ENCODE assay signal across 30 cellular contexts in genomic region chr18:50094221-50094773, GRCh38.
"Had no signal": no experiment of that assay in that cellular context is flagged by ENCODE, and none has a peak within 500 bp of the region (broad histone marks: within the 10 kb centered on the region; RNA-seq: fewer than 3 reads in every experiment).

No MANE protein-coding gene starts in this region.

- H3K4me3 Mint-ChIP-seq: activated CD4-positive, alpha-beta memory T cell treated with anti-CD3 and anti-CD28 coated beads, Interleukin-2, amount 10 ng/mL, durations not matched to agents 7 days and 5 days; activated CD4-positive, alpha-beta T cell treated with anti-CD3 and anti-CD28 coated beads, Interleukin-2, amount 10 ng/mL, durations not matched to agents 7 days and 5 days; activated naive CD4-positive, alpha-beta T cell treated with anti-CD3 and anti-CD28 coated beads, Interleukin-2, amount 10 ng/mL, durations not matched to agents 7 days and 5 days; activated naive CD8-positive, alpha-beta T cell treated with anti-CD3 and anti-CD28 coated beads, Interleukin-2, amount 10 ng/mL, durations not matched to agents 7 days and 5 days; activated T-cell treated with anti-CD3 and anti-CD28 coated beads, Interleukin-2, amount 50 U/mL, for 24 hours; activated T-cell treated with anti-CD3 and anti-CD28 coated beads, Interleukin-2, amount 50 U/mL, for 72 hours; central memory CD8-positive, alpha-beta T cell; dendritic cell treated with granulocyte-macrophage colony-stimulating factor and Interleukin-4, amounts not matched to agents 40 ng/mL and 50 ng/mL, for 4 days; endodermal cell; WTC11 had no signal

- H3K4me3 ChIP-seq: coronary artery, dorsolateral prefrontal cortex, esophagus muscularis mucosa, gastrocnemius medialis, heart left ventricle had no signal

- H3K27ac Mint-ChIP-seq: activated CD4-positive, alpha-beta memory T cell treated with anti-CD3 and anti-CD28 coated beads, Interleukin-2, amount 10 ng/mL, durations not matched to agents 7 days and 5 days; activated CD4-positive, alpha-beta T cell treated with anti-CD3 and anti-CD28 coated beads, Interleukin-2, amount 10 ng/mL, durations not matched to agents 7 days and 5 days; activated naive CD4-positive, alpha-beta T cell treated with anti-CD3 and anti-CD28 coated beads, Interleukin-2, amount 10 ng/mL, durations not matched to agents 7 days and 5 days; activated naive CD4-positive, alpha-beta T cell treated with anti-CD3 and anti-CD28 coated beads, Interleukin-2, amount 50 U/mL, for 72 hours; activated naive CD8-positive, alpha-beta T cell treated with anti-CD3 and anti-CD28 coated beads, Interleukin-2, amount 10 ng/mL, durations not matched to agents 7 days and 5 days; activated T-cell treated with anti-CD3 and anti-CD28 coated beads, Interleukin-2, amount 50 U/mL, for 24 hours; activated T-cell treated with anti-CD3 and anti-CD28 coated beads, Interleukin-2, amount 50 U/mL, for 72 hours; dendritic cell treated with granulocyte-macrophage colony-stimulating factor and Interleukin-4, amounts not matched to agents 40 ng/mL and 50 ng/mL, for 4 days; endodermal cell; WTC11 had no signal

- DNase-seq: activated CD4-positive, alpha-beta memory T cell treated with anti-CD3 and anti-CD28 coated beads, Interleukin-2, amount 10 ng/mL, durations not matched to agents 7 days and 5 days; activated CD4-positive, alpha-beta T cell treated with anti-CD3 and anti-CD28 coated beads for 1 hour; activated CD4-positive, alpha-beta T cell treated with anti-CD3 and anti-CD28 coated beads for 4 hours; activated CD4-positive, alpha-beta T cell treated with anti-CD3 and anti-CD28 coated beads, Interleukin-2, amount 10 ng/mL, durations not matched to agents 7 days and 5 days; activated CD4-positive, alpha-beta T cell treated with anti-CD3 and anti-CD28 coated beads, Interleukin-2, amount 50 U/mL, for 4 hours; activated CD8-positive, alpha-beta memory T cell treated with anti-CD3 and anti-CD28 coated beads, Interleukin-2, amount 50 U/mL, for 48 hours; activated gamma-delta T cell; activated naive CD4-positive, alpha-beta T cell; activated naive CD4-positive, alpha-beta T cell treated with anti-CD3 and anti-CD28 coated beads, Interleukin-2, amount 10 ng/mL, durations not matched to agents 7 days and 5 days; activated naive CD8-positive, alpha-beta T cell treated with anti-CD3 and anti-CD28 coated beads, Interleukin-2, amount 10 ng/mL, durations not matched to agents 7 days and 5 days; activated T-cell treated with anti-CD3 and anti-CD28 coated beads for 4 hours; activated T-cell treated with anti-CD3 and anti-CD28 coated beads, Interleukin-2, amount 50 U/mL, for 24 hours; activated T-cell treated with anti-CD3 and anti-CD28 coated beads, Interleukin-2, amount 50 U/mL, for 72 hours; brain microvascular endothelial cell; dorsolateral prefrontal cortex; effector memory CD4-positive, alpha-beta T cell; endodermal cell; erythroblast; foreskin keratinocyte; gastrocnemius medialis; glutamatergic neuron; heart left ventricle; T-helper 2 cell had no signal

- H3K9me3 Mint-ChIP-seq: activated CD4-positive, alpha-beta memory T cell treated with anti-CD3 and anti-CD28 coated beads, Interleukin-2, amount 10 ng/mL, durations not matched to agents 7 days and 5 days; activated CD4-positive, alpha-beta T cell treated with anti-CD3 and anti-CD28 coated beads, Interleukin-2, amount 10 ng/mL, durations not matched to agents 7 days and 5 days; activated naive CD4-positive, alpha-beta T cell treated with anti-CD3 and anti-CD28 coated beads, Interleukin-2, amount 10 ng/mL, durations not matched to agents 7 days and 5 days; activated naive CD4-positive, alpha-beta T cell treated with anti-CD3 and anti-CD28 coated beads, Interleukin-2, amount 50 U/mL, for 72 hours; activated naive CD8-positive, alpha-beta T cell treated with anti-CD3 and anti-CD28 coated beads, Interleukin-2, amount 10 ng/mL, durations not matched to agents 7 days and 5 days; activated T-cell treated with anti-CD3 and anti-CD28 coated beads, Interleukin-2, amount 50 U/mL, for 24 hours; activated T-cell treated with anti-CD3 and anti-CD28 coated beads, Interleukin-2, amount 50 U/mL, for 72 hours; central memory CD8-positive, alpha-beta T cell; dendritic cell treated with granulocyte-macrophage colony-stimulating factor and Interleukin-4, amounts not matched to agents 40 ng/mL and 50 ng/mL, for 4 days; endodermal cell; WTC11 had no signal

- H3K27ac ChIP-seq: brain microvascular endothelial cell, coronary artery, dorsolateral prefrontal cortex, esophagus muscularis mucosa, foreskin keratinocyte, gastrocnemius medialis, heart left ventricle, VCaP had no signal

- H3K4me1 Mint-ChIP-seq: activated CD4-positive, alpha-beta memory T cell treated with anti-CD3 and anti-CD28 coated beads, Interleukin-2, amount 10 ng/mL, durations not matched to agents 7 days and 5 days; activated CD4-positive, alpha-beta T cell treated with anti-CD3 and anti-CD28 coated beads, Interleukin-2, amount 10 ng/mL, durations not matched to agents 7 days and 5 days; activated naive CD4-positive, alpha-beta T cell treated with anti-CD3 and anti-CD28 coated beads, Interleukin-2, amount 10 ng/mL, durations not matched to agents 7 days and 5 days; activated naive CD8-positive, alpha-beta T cell treated with anti-CD3 and anti-CD28 coated beads, Interleukin-2, amount 10 ng/mL, durations not matched to agents 7 days and 5 days; central memory CD8-positive, alpha-beta T cell had no signal

- H3K36me3 ChIP-seq: brain microvascular endothelial cell, esophagus muscularis mucosa, gastrocnemius medialis, heart left ventricle had no signal

- H3K27me3 ChIP-seq: brain microvascular endothelial cell, esophagus muscularis mucosa, gastrocnemius medialis, heart left ventricle had no signal

- H3K36me3 Mint-ChIP-seq: activated naive CD4-positive, alpha-beta T cell treated with anti-CD3 and anti-CD28 coated beads, Interleukin-2, amount 10 ng/mL, durations not matched to agents 7 days and 5 days; activated naive CD4-positive, alpha-beta T cell treated with anti-CD3 and anti-CD28 coated beads, Interleukin-2, amount 50 U/mL, for 72 hours; activated naive CD8-positive, alpha-beta T cell treated with anti-CD3 and anti-CD28 coated beads, Interleukin-2, amount 10 ng/mL, durations not matched to agents 7 days and 5 days; WTC11 had no signal

- ATAC-seq: activated naive CD4-positive, alpha-beta T cell treated with anti-CD3 and anti-CD28 coated beads, Interleukin-2, amount 50 U/mL, for 72 hours; activated T-cell treated with anti-CD3 and anti-CD28 coated beads, Interleukin-2, amount 50 U/mL, for 72 hours; foreskin keratinocyte; gastrocnemius medialis; heart left ventricle; WTC11 had no signal

- H3K9me3 ChIP-seq: esophagus muscularis mucosa, gastrocnemius medialis, heart left ventricle had no signal

- H3K4me1 ChIP-seq: esophagus muscularis mucosa, foreskin keratinocyte had no signal
